In the genomic region with DNA sequence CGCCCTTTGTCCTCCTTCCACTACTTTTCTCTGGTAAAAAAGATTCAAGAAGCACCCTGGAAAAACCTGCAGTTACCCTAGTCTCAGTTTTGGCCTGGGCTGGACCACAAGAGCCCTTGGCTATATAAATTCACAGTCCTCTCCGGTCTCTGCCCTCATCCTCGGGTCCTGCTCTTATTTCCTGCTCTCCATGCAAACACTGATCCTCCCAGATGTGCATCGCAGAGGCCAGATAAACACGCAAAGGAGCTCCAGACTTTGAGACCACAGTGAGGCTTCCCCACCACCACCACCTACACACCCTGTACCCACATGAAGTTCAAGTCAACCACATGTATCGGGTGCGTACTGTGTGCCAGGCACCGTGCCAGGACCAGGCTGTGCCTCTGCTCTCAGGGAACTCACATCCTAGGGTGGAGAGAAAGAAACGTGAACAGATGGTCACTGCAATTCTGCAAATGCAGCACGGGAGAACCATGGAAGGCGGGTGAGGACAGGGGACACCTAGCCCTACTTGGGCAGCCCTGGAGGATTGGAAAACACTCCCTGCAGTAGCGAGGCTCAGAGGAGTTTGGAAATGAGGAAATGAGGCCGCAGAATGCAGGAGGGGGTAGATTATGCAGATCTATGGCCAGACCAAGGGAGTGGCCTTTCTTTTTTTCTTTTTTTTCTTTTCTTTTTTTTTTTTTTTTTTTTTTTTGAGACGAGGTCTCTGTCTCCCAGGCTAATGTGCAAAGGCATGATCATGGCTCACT, we compare ENCODE assay signal across 8 cellular contexts. TPM values are rescaled to one million over a fixed set of nuclear protein-coding genes. Genes with fewer than 3 reads are reported as not detected.
A peak's percentile ranks its signal among the peaks of the same experiment; 100 is the strongest.
DNase-seq lines count a peak whose midpoint lies in the region; ATAC-seq lines count a peak whose summit lies in the region.

No MANE protein-coding gene starts in this region.

- H3K27me3 ChIP-seq in duodenal mucosa (ENCODE audit: control insufficient read depth in 1 of 2, insufficient read depth in 2 of 2, low read length in 2 of 2) = no peaks in the 10 kb centered on the region

- H3K4me1 ChIP-seq in duodenal mucosa (ENCODE audit: control insufficient read depth in 1 of 2, insufficient read depth in 2 of 2, low read length in 2 of 2) = peaks cover 26 to 33% of the 10 kb centered on the region in 2 donors

- ATAC-seq in GM21526 (IDR thresholded peaks at IDR 0.05; ENCODE audit: low FRiP score, unreplicated experiment) (peak; percentile 6), GM19452 (IDR thresholded peaks at IDR 0.05; ENCODE audit: unreplicated experiment) (no peak)
- ATAC-seq in stimulated activated effector memory CD8-positive, alpha-beta T cell treated with anti-CD3 and anti-CD28 coated beads, Interleukin-12 subunit alpha, Interleukin-12 subunit beta, amount 100 ng/mL, for 72 hours = peak; percentile 42

- H3K9me3 ChIP-seq in duodenal mucosa (ENCODE audit: control insufficient read depth in 1 of 2, low read length in 2 of 2) = no peaks in the 10 kb centered on the region

- peaks cover 61% of the 10 kb centered on the region for H3K4me1 Mint-ChIP-seq in stimulated activated effector memory CD8-positive, alpha-beta T cell treated with anti-CD3 and anti-CD28 coated beads, Interleukin-12 subunit alpha, Interleukin-12 subunit beta, amount 100 ng/mL, for 72 hours

- DNase-seq in AG20443 (ENCODE audit: low spot score) = peak; percentile 48
- DNase-seq in NCI-H2227 treated with DMSO at 0.1 percent for 48 hours (lab: John Stamatoyannopoulos, UW) = peak; percentile 86
- DNase-seq in activated CD4-positive, alpha-beta T cell treated with anti-CD3 and anti-CD28 coated beads, Interleukin-2, amount 50 U/mL, for 48 hours = peak; percentile 72 to 80
- peak; percentile 21 to 36 for DNase-seq in lung microvascular endothelial cell (ENCODE audit: low read depth in 2 of 2)
- peak in 1 of 2 donors; percentile 78 for DNase-seq in stimulated activated effector memory CD8-positive, alpha-beta T cell treated with anti-CD3 and anti-CD28 coated beads, Interleukin-12 subunit alpha, Interleukin-12 subunit beta, amount 100 ng/mL, for 72 hours (ENCODE audit: low spot score in 2 of 2)

- peaks cover 16 to 32% of the 10 kb centered on the region in 2 donors for H3K36me3 ChIP-seq in duodenal mucosa (ENCODE audit: control insufficient read depth in 1 of 2, insufficient read depth in 2 of 2, low read length in 2 of 2)

- peak overlapping the region; percentile 77 for H3K4me3 Mint-ChIP-seq in stimulated activated effector memory CD8-positive, alpha-beta T cell treated with anti-CD3 and anti-CD28 coated beads, Interleukin-12 subunit alpha, Interleukin-12 subunit beta, amount 100 ng/mL, for 72 hours

- H3K27ac ChIP-seq in duodenal mucosa (ENCODE audit: low read depth, low read length) = peak overlapping the region; percentile 60

- peak overlapping the region; percentile 89 for H3K27ac Mint-ChIP-seq in stimulated activated effector memory CD8-positive, alpha-beta T cell treated with anti-CD3 and anti-CD28 coated beads, Interleukin-12 subunit alpha, Interleukin-12 subunit beta, amount 100 ng/mL, for 72 hours

- peak overlapping the region; percentile 70 to 84 for H3K9ac ChIP-seq in duodenal mucosa (ENCODE audit: low read depth in 1 of 2, low read length in 2 of 2)

- H3K4me3 ChIP-seq in duodenal mucosa (ENCODE audit: low read depth in 1 of 2, low read length in 2 of 2) = peak overlapping the region; percentile 50 to 71

- peaks cover 70% of the 10 kb centered on the region for H3K36me3 Mint-ChIP-seq in stimulated activated effector memory CD8-positive, alpha-beta T cell treated with anti-CD3 and anti-CD28 coated beads, Interleukin-12 subunit alpha, Interleukin-12 subunit beta, amount 100 ng/mL, for 72 hours

- H3K9me3 Mint-ChIP-seq in stimulated activated effector memory CD8-positive, alpha-beta T cell treated with anti-CD3 and anti-CD28 coated beads, Interleukin-12 subunit alpha, Interleukin-12 subunit beta, amount 100 ng/mL, for 72 hours = no peaks in the 10 kb centered on the region

RNA-seq across cellular contexts. Expression of a gene that starts 7.5 kb away (rescaled TPM):
- total RNA-seq in lung microvascular endothelial cell = 41.2 and 78.4 TPM in 2 replicates

RNA-seq across cellular contexts. Expression of a gene that starts 11.8 kb away (rescaled TPM):
- total RNA-seq in lung microvascular endothelial cell = not detected in 2 replicates

RNA-seq across cellular contexts. Expression of a gene that starts 25.1 kb away (rescaled TPM):
- total RNA-seq in lung microvascular endothelial cell = under 0.01 and 0.20 TPM in 2 replicates

RNA-seq across cellular contexts. Expression of a gene that starts 50.5 kb away (rescaled TPM):
- total RNA-seq in lung microvascular endothelial cell = not detected in 2 replicates
